In genomic region chr11:30585892-30586250, GRCh38 we compare ENCODE assay signal across 9 cellular contexts. TPM values are rescaled to one million over a fixed set of nuclear protein-coding genes. Genes with fewer than 3 reads are reported as not detected.
DNase-seq lines count a peak whose midpoint lies in the region; ATAC-seq, FAIRE-seq and TF ChIP-seq lines count a peak whose summit lies in the region.
"Had no signal": no experiment of that assay in that cellular context is flagged by ENCODE, and none has a peak within 500 bp of the region (broad histone marks: within the 10 kb centered on the region; RNA-seq: fewer than 3 reads in every experiment).

No MANE protein-coding gene starts in this region.

- intact Hi-C loops in pancreas (cut with DNase I), result no loop called here

- H3K9me3 ChIP-seq in SU-DHL-6 (ENCODE audit: insufficient read depth, low read length), result no peaks in the 10 kb centered on the region
- H3K9me3 ChIP-seq in cardiac muscle cell (ENCODE audit: low read depth), result no peaks in the 10 kb centered on the region
- no peaks in the 10 kb centered on the region for H3K9me3 ChIP-seq in pancreas

- no peak for FAIRE-seq in pancreas (lab: Jason Lieb, UNC)

- no peaks in the 10 kb centered on the region for H3K79me2 ChIP-seq in SU-DHL-6 (ENCODE audit: insufficient read depth, low read length)

- ATAC-seq in HG02571 (IDR thresholded peaks at IDR 0.05; ENCODE audit: unreplicated experiment) (peak; percentile 11), pancreas (peak; percentile 61 to 69 (median 64))

- H2AFZ ChIP-seq in SU-DHL-6 (ENCODE audit: low read depth, low read length, severe bottlenecking), result no peak overlapping the region

- H3K4me1 ChIP-seq in cardiac muscle cell (ENCODE audit: low read depth), result peaks cover 27% of the 10 kb centered on the region
- no peaks in the 10 kb centered on the region for H3K4me1 ChIP-seq in pancreas

- H3K9me2 ChIP-seq in SU-DHL-6 (replicated peaks; ENCODE audit: insufficient read depth, low read length), result no peaks in the 10 kb centered on the region

- H3K4me3 ChIP-seq in SU-DHL-6 (ENCODE audit: insufficient read depth, low read length, poor library complexity, severe bottlenecking) (no peak overlapping the region), cardiac muscle cell (peak overlapping the region; percentile 91), pancreas (peak overlapping the region; percentile 28 to 83 (median 56))

- H3K27ac ChIP-seq in SU-DHL-6 (ENCODE audit: low read depth, low read length) (no peak overlapping the region), cardiac muscle cell (peak overlapping the region; percentile 91), pancreas (peak overlapping the region; percentile 33 to 84 (median 74))

- TF ChIP-seq CTCF in SU-DHL-6 (IDR thresholded peaks at IDR 0.05; ENCODE audit: insufficient read depth, low read length, poor library complexity, severe bottlenecking) (no peak), cardiac muscle cell (IDR thresholded peaks at IDR 0.05; ENCODE audit: low read depth, low read length) (no peak), pancreas (IDR thresholded peaks at IDR 0.05) (no peak)

- no peak overlapping the region for H3K9ac ChIP-seq in SU-DHL-6 (ENCODE audit: low read length)

- 0 to 1% methylated on average over 25 to 42 of the region's 42 CpGs for WGBS in pancreas, 2 donors

- no peaks in the 10 kb centered on the region for H4K20me1 ChIP-seq in SU-DHL-6 (ENCODE audit: low read depth, low read length)

- H3F3A ChIP-seq in SU-DHL-6 (ENCODE audit: insufficient read depth), result no peaks in the 10 kb centered on the region

- peak overlapping the region; percentile 22 for H3K4me2 ChIP-seq in SU-DHL-6 (ENCODE audit: low read depth, low read length, poor library complexity, severe bottlenecking)

- no peaks in the 10 kb centered on the region for H3K36me3 ChIP-seq in SU-DHL-6 (ENCODE audit: low read length)
- no peaks in the 10 kb centered on the region for H3K36me3 ChIP-seq in cardiac muscle cell
- H3K36me3 ChIP-seq in pancreas, result no peaks in the 10 kb centered on the region

- H3K27me3 ChIP-seq in SU-DHL-6 (ENCODE audit: low read length), result no peaks in the 10 kb centered on the region
- H3K27me3 ChIP-seq in cardiac muscle cell, result no peaks in the 10 kb centered on the region
- H3K27me3 ChIP-seq in pancreas, result no peaks in the 10 kb centered on the region

- DNase-seq in NCI-H1092 treated with DMSO at 0.1 percent for 48 hours (lab: John Stamatoyannopoulos, UW), result peak; percentile 3
- DNase-seq in NCI-H1092 (lab: John Stamatoyannopoulos, UW), result no peak
- peak; percentile 9 to 71 for DNase-seq in cardiac muscle cell (ENCODE audit: low read depth in 1 of 2, low spot score in 1 of 2)
- DNase-seq in pancreas, result peak; percentile 13 to 75 (median 36)
- DNase-seq in T1000 (lab: John Stamatoyannopoulos, UW), result no peak
- DNase-seq in effector CD4-positive, alpha-beta T cell, result no peak

RNA-seq across cellular contexts. Expression of gene MPPED2, which starts 0.3 kb away (rescaled TPM):
- 19.9 and 32.5 TPM in 2 replicates for total RNA-seq in cardiac muscle cell
- 54.4 and 71.5 TPM in 2 replicates for polyA plus RNA-seq in cardiac muscle cell
- 1 to 10 TPM; 2.0 to 5.0 (median 4.3) TPM for total RNA-seq in pancreas
- polyA plus RNA-seq in pancreas, result 1 to 10 TPM; 2.4 to 3.3 TPM
- polyA plus RNA-seq: AG04450 had no signal

Comparison
In these comparisons a context has a peak if more than half of its experiments do, and no peak if none do; other contexts are left out.
1. DNase-seq: peak in NCI-H1092 treated with DMSO at 0.1 percent for 48 hours (single experiment), cardiac muscle cell (2 of 2) and pancreas (6 of 6); none in NCI-H1092 (single experiment), T1000 (single experiment) and effector CD4-positive, alpha-beta T cell (single experiment).